In genomic region chr11:61098261-61098660, GRCh38 we compare ENCODE assay signal across 6 cellular contexts. TPM values are rescaled to one million over a fixed set of nuclear protein-coding genes. Genes with fewer than 3 reads are reported as not detected.
"Had no signal": no experiment of that assay in that cellular context is flagged by ENCODE, and none has a peak within 500 bp of the region (broad histone marks: within the 10 kb centered on the region; RNA-seq: fewer than 3 reads in every experiment).

No MANE protein-coding gene starts in this region.

RNA-seq across cellular contexts. Expression of gene CD5, which starts 4.0 kb away (rescaled TPM):
- total RNA-seq: M059J, OCI-LY7, PC-9, Right ventricle myocardium inferior, RPMI7951, SK-MEL-5 had no signal
